In genomic region chr2:184680825-184681224, GRCh38 we compare ENCODE assay signal across 24 cellular contexts.
"Had no signal": no experiment of that assay in that cellular context is flagged by ENCODE, and none has a peak within 500 bp of the region (broad histone marks: within the 10 kb centered on the region; RNA-seq: fewer than 3 reads in every experiment).

No MANE protein-coding gene starts in this region.

- H3K27me3 ChIP-seq: SJSA1 had no signal

- DNase-seq: Kasumi-1, MM.1S, NCI-H1092 treated with DMSO at 0.1 percent for 48 hours, NCI-H1436, NCI-H187, NCI-H2029, NCI-H2081 treated with DMSO at 0.1 percent for 48 hours, NCI-H2171, NCI-H226, NCI-H446, NCI-H510A, NCI-H524 treated with DMSO at 0.1 percent for 48 hours, NCI-H69, NCI-H774, PC-3, Right ventricle myocardium superior, SIG-M5 had no signal

- H3K4me3 Mint-ChIP-seq: IgD-negative memory B cell had no signal

- H3K9ac ChIP-seq: KMS-11 had no signal

- H3K4me3 ChIP-seq: K562, SJSA1, SK-N-MC had no signal

- H3K4me1 Mint-ChIP-seq: IgD-negative memory B cell had no signal

- H3K4me1 ChIP-seq: SJSA1 had no signal

- H3K36me3 ChIP-seq: SJSA1 had no signal

- ATAC-seq: K562, Panc1, PC-3 had no signal

- H3K27ac ChIP-seq: HL-60, KMS-11, SJSA1, SK-N-MC had no signal

- H3K4me2 ChIP-seq: KMS-11 had no signal

- H3K27me3 Mint-ChIP-seq: IgD-negative memory B cell had no signal

- H3K9me3 ChIP-seq: SJSA1 had no signal
